2 cellular contexts compared by ENCODE assay signal in the genomic region with DNA sequence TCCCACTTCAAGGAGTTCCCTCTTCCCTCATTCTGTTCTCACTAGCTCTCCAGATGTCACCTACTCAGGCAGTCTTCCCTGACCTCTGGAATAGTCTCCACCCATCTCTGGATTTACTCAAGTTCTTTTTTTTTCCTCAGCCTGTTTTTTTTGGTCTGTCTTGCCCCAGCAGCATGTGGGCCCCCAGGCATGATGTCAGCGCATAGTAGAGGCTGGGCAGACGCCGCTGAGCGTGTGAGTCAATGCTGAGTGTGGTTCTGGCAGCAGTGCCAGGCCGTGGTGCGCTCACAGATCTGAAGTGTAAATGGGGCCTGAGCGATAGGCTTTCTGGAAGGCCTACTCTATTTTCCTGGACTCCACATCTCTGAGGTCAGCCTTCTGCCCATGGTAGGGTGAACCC.
TF ChIP-seq lines count a peak whose summit lies in the region.

No MANE protein-coding gene starts in this region.

TF ChIP-seq in HCT116, 20 proteins besides CTCF, POLR2A, EP300 and RAD21:
- TF ChIP-seq, protein P1, sequence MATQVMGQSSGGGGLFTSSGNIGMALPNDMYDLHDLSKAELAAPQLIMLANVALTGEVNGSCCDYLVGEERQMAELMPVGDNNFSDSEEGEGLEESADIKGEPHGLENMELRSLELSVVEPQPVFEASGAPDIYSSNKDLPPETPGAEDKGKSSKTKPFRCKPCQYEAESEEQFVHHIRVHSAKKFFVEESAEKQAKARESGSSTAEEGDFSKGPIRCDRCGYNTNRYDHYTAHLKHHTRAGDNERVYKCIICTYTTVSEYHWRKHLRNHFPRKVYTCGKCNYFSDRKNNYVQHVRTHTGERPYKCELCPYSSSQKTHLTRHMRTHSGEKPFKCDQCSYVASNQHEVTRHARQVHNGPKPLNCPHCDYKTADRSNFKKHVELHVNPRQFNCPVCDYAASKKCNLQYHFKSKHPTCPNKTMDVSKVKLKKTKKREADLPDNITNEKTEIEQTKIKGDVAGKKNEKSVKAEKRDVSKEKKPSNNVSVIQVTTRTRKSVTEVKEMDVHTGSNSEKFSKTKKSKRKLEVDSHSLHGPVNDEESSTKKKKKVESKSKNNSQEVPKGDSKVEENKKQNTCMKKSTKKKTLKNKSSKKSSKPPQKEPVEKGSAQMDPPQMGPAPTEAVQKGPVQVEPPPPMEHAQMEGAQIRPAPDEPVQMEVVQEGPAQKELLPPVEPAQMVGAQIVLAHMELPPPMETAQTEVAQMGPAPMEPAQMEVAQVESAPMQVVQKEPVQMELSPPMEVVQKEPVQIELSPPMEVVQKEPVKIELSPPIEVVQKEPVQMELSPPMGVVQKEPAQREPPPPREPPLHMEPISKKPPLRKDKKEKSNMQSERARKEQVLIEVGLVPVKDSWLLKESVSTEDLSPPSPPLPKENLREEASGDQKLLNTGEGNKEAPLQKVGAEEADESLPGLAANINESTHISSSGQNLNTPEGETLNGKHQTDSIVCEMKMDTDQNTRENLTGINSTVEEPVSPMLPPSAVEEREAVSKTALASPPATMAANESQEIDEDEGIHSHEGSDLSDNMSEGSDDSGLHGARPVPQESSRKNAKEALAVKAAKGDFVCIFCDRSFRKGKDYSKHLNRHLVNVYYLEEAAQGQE (IDR thresholded peaks at IDR 0.05; ENCODE audit: low read depth): no peak
- TF ChIP-seq JUND (IDR thresholded peaks at IDR 0.05): peak; percentile 39; the same call in 1 of the 2 replicates
- TF ChIP-seq SRF (IDR thresholded peaks at IDR 0.05; ENCODE audit: low read depth): no peak
- TF ChIP-seq, protein P2, sequence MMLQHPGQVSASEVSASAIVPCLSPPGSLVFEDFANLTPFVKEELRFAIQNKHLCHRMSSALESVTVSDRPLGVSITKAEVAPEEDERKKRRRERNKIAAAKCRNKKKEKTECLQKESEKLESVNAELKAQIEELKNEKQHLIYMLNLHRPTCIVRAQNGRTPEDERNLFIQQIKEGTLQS (IDR thresholded peaks at IDR 0.05): no peak
- no peak for TF ChIP-seq EZH2 (IDR thresholded peaks at IDR 0.05)
- TF ChIP-seq ELF1 (IDR thresholded peaks at IDR 0.05; ENCODE audit: borderline replicate concordance, low read depth): no peak
- no peak for TF ChIP-seq ZNF274 (IDR thresholded peaks at IDR 0.05; ENCODE audit: low read depth, low read length)
- TF ChIP-seq TCF7L2 (IDR thresholded peaks at IDR 0.05; ENCODE audit: borderline replicate concordance, extremely low read depth, insufficient read depth, insufficient read length): no peak
- TF ChIP-seq SIN3A (IDR thresholded peaks at IDR 0.05; ENCODE audit: low read depth): no peak
- 0 out of 2 replicates have a peak, but pooled peaks have one; percentile 36 for TF ChIP-seq FOSL1 (IDR thresholded peaks at IDR 0.05; ENCODE audit: low read depth)
- TF ChIP-seq YY1 (IDR thresholded peaks at IDR 0.05; ENCODE audit: extremely low read depth, insufficient replicate concordance, low read depth, low read length): no peak
- no peak for TF ChIP-seq EGR1 (IDR thresholded peaks at IDR 0.05; ENCODE audit: low read depth)
- no peak for TF ChIP-seq SP1 (IDR thresholded peaks at IDR 0.05; ENCODE audit: low read depth)
- TF ChIP-seq CEBPB (IDR thresholded peaks at IDR 0.05; ENCODE audit: low read depth): no peak
- no peak for TF ChIP-seq EZH2phosphoT487 (IDR thresholded peaks at IDR 0.05; ENCODE audit: borderline replicate concordance)
- no peak for TF ChIP-seq POLR2AphosphoS5 (IDR thresholded peaks at IDR 0.05; ENCODE audit: low read depth, low read length)
- TF ChIP-seq, protein P3, sequence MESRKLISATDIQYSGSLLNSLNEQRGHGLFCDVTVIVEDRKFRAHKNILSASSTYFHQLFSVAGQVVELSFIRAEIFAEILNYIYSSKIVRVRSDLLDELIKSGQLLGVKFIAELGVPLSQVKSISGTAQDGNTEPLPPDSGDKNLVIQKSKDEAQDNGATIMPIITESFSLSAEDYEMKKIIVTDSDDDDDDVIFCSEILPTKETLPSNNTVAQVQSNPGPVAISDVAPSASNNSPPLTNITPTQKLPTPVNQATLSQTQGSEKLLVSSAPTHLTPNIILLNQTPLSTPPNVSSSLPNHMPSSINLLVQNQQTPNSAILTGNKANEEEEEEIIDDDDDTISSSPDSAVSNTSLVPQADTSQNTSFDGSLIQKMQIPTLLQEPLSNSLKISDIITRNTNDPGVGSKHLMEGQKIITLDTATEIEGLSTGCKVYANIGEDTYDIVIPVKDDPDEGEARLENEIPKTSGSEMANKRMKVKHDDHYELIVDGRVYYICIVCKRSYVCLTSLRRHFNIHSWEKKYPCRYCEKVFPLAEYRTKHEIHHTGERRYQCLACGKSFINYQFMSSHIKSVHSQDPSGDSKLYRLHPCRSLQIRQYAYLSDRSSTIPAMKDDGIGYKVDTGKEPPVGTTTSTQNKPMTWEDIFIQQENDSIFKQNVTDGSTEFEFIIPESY (IDR thresholded peaks at IDR 0.05; ENCODE audit: extremely low read depth, insufficient replicate concordance, low read length): no peak
- TF ChIP-seq, protein P4, sequence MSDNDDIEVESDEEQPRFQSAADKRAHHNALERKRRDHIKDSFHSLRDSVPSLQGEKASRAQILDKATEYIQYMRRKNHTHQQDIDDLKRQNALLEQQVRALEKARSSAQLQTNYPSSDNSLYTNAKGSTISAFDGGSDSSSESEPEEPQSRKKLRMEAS (IDR thresholded peaks at IDR 0.05): no peak
- no peak for TF ChIP-seq CBX3 (IDR thresholded peaks at IDR 0.05; ENCODE audit: low read depth)
- TF ChIP-seq ZFX (IDR thresholded peaks at IDR 0.05): 0 out of 2 replicates have a peak, but pooled peaks have one; percentile 8

TF ChIP-seq in GM23338, 12 proteins besides CTCF, POLR2A, EP300 and RAD21 (continued from another document):
- TF ChIP-seq, protein P1 (IDR thresholded peaks at IDR 0.05; ENCODE audit: unreplicated experiment): no peak
- TF ChIP-seq JUNB (IDR thresholded peaks at IDR 0.05; ENCODE audit: unreplicated experiment): no peak
- no peak for TF ChIP-seq ZNF331 (CRISPR knock-in tag; IDR thresholded peaks at IDR 0.05; ENCODE audit: low read depth)
- TF ChIP-seq, protein P5, sequence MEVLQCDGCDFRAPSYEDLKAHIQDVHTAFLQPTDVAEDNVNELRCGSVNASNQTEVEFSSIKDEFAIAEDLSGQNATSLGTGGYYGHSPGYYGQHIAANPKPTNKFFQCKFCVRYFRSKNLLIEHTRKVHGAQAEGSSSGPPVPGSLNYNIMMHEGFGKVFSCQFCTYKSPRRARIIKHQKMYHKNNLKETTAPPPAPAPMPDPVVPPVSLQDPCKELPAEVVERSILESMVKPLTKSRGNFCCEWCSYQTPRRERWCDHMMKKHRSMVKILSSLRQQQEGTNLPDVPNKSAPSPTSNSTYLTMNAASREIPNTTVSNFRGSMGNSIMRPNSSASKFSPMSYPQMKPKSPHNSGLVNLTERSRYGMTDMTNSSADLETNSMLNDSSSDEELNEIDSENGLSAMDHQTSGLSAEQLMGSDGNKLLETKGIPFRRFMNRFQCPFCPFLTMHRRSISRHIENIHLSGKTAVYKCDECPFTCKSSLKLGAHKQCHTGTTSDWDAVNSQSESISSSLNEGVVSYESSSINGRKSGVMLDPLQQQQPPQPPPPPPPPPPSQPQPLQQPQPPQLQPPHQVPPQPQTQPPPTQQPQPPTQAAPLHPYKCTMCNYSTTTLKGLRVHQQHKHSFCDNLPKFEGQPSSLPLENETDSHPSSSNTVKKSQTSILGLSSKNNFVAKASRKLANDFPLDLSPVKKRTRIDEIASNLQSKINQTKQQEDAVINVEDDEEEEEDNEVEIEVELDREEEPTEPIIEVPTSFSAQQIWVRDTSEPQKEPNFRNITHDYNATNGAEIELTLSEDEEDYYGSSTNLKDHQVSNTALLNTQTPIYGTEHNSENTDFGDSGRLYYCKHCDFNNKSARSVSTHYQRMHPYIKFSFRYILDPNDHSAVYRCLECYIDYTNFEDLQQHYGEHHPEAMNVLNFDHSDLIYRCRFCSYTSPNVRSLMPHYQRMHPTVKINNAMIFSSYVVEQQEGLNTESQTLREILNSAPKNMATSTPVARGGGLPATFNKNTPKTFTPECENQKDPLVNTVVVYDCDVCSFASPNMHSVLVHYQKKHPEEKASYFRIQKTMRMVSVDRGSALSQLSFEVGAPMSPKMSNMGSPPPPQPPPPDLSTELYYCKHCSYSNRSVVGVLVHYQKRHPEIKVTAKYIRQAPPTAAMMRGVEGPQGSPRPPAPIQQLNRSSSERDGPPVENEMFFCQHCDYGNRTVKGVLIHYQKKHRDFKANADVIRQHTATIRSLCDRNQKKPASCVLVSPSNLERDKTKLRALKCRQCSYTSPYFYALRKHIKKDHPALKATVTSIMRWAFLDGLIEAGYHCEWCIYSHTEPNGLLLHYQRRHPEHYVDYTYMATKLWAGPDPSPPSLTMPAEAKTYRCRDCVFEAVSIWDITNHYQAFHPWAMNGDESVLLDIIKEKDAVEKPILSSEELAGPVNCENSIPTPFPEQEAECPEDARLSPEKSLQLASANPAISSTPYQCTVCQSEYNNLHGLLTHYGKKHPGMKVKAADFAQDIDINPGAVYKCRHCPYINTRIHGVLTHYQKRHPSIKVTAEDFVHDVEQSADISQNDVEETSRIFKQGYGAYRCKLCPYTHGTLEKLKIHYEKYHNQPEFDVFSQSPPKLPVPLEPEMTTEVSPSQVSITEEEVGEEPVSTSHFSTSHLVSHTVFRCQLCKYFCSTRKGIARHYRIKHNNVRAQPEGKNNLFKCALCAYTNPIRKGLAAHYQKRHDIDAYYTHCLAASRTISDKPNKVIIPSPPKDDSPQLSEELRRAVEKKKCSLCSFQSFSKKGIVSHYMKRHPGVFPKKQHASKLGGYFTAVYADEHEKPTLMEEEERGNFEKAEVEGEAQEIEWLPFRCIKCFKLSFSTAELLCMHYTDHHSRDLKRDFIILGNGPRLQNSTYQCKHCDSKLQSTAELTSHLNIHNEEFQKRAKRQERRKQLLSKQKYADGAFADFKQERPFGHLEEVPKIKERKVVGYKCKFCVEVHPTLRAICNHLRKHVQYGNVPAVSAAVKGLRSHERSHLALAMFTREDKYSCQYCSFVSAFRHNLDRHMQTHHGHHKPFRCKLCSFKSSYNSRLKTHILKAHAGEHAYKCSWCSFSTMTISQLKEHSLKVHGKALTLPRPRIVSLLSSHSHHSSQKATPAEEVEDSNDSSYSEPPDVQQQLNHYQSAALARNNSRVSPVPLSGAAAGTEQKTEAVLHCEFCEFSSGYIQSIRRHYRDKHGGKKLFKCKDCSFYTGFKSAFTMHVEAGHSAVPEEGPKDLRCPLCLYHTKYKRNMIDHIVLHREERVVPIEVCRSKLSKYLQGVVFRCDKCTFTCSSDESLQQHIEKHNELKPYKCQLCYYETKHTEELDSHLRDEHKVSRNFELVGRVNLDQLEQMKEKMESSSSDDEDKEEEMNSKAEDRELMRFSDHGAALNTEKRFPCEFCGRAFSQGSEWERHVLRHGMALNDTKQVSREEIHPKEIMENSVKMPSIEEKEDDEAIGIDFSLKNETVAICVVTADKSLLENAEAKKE (CRISPR knock-in tag; IDR thresholded peaks at IDR 0.05): no peak
- no peak for TF ChIP-seq EZH2phosphoT487 (IDR thresholded peaks at IDR 0.05; ENCODE audit: unreplicated experiment)
- no peak for TF ChIP-seq CREB1 (CRISPR knock-in tag; IDR thresholded peaks at IDR 0.05; ENCODE audit: low read depth)
- no peak for TF ChIP-seq NANOG (IDR thresholded peaks at IDR 0.05; ENCODE audit: borderline replicate concordance)
- TF ChIP-seq, protein P6, sequence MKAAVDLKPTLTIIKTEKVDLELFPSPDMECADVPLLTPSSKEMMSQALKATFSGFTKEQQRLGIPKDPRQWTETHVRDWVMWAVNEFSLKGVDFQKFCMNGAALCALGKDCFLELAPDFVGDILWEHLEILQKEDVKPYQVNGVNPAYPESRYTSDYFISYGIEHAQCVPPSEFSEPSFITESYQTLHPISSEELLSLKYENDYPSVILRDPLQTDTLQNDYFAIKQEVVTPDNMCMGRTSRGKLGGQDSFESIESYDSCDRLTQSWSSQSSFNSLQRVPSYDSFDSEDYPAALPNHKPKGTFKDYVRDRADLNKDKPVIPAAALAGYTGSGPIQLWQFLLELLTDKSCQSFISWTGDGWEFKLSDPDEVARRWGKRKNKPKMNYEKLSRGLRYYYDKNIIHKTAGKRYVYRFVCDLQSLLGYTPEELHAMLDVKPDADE (IDR thresholded peaks at IDR 0.05): no peak
- TF ChIP-seq POLR2AphosphoS5 (IDR thresholded peaks at IDR 0.05; ENCODE audit: low read depth): no peak
- no peak for TF ChIP-seq STAT1 (IDR thresholded peaks at IDR 0.05; ENCODE audit: unreplicated experiment)
